In genomic region chr10:131195116-131195515, GRCh38 we compare ENCODE assay signal across 18 cellular contexts.
"Had no signal": no experiment of that assay in that cellular context is flagged by ENCODE, and none has a peak within 500 bp of the region (broad histone marks: within the 10 kb centered on the region; RNA-seq: fewer than 3 reads in every experiment).

No MANE protein-coding gene starts in this region.

- H3K27me3 ChIP-seq: adrenal gland, ascending aorta, gastrocnemius medialis, pancreas, tibial artery had no signal

- H3K4me1 ChIP-seq: adrenal gland, ascending aorta, esophagus muscularis mucosa, gastrocnemius medialis, pancreas, tibial artery had no signal

- DNase-seq: activated T-cell treated with anti-CD3 and anti-CD28 coated beads for 4 hours; gastrocnemius medialis; hippocampal formation; kidney glomerular epithelial cell; left ventricle myocardium superior; mammary epithelial cell; stimulated activated CD4-positive, alpha-beta T cell treated with anti-CD3 and anti-CD28 coated beads, Interleukin-12 subunit alpha, Interleukin-12 subunit beta, amount 100 ng/mL, for 4 hours; stimulated activated CD4-positive, alpha-beta T cell treated with anti-CD3 and anti-CD28 coated beads, Interleukin-1b, Interleukin-23, amount 100 ng/mL, for 48 hours; T1000 had no signal

- H3K4me3 ChIP-seq: adrenal gland, ascending aorta, dorsolateral prefrontal cortex, esophagus muscularis mucosa, gastrocnemius medialis, pancreas, tibial artery had no signal

- H3K27ac ChIP-seq: adrenal gland, ascending aorta, dorsolateral prefrontal cortex, esophagus muscularis mucosa, gastrocnemius medialis, neutrophil, pancreas, tibial artery had no signal

- H3K9me3 ChIP-seq: adrenal gland, esophagus muscularis mucosa, neutrophil, pancreas, tibial artery had no signal

- ATAC-seq: gastrocnemius medialis, left ventricle myocardium superior, pancreas, right cardiac atrium, WTC11 had no signal

- H3K36me3 ChIP-seq: adrenal gland, ascending aorta, esophagus muscularis mucosa, gastrocnemius medialis, neutrophil, pancreas, tibial artery had no signal
